Comparison of ENCODE assay signal across 17 cellular contexts in genomic region chr20:52824494-52825216, GRCh38.
A peak's percentile ranks its signal among the peaks of the same experiment; 100 is the strongest.
DNase-seq lines count a peak whose midpoint lies in the region; ATAC-seq lines count a peak whose summit lies in the region.
"Had no signal": no experiment of that assay in that cellular context is flagged by ENCODE, and none has a peak within 500 bp of the region (broad histone marks: within the 10 kb centered on the region; RNA-seq: fewer than 3 reads in every experiment).

No MANE protein-coding gene starts in this region.

- H3K9me3 Mint-ChIP-seq in activated T-helper 1 cell treated with anti-CD3 and anti-CD28 coated beads, Interleukin-12 subunit alpha, Interleukin-12 subunit beta, Interleukin-2, Interleukin-4 antibody, amounts not matched to agents 30 ng/mL and 10 ng/mL and 1 ng/mL, durations not matched to agents 14 hours and 24 hours and 36 hours, result no peaks in the 10 kb centered on the region

- H3K27me3 Mint-ChIP-seq in activated T-helper 1 cell treated with anti-CD3 and anti-CD28 coated beads, Interleukin-12 subunit alpha, Interleukin-12 subunit beta, Interleukin-2, Interleukin-4 antibody, amounts not matched to agents 30 ng/mL and 10 ng/mL and 1 ng/mL, durations not matched to agents 14 hours and 24 hours and 36 hours (ENCODE audit: insufficient read depth), result peaks cover 4% of the 10 kb centered on the region

- H3K4me3 Mint-ChIP-seq in activated T-helper 1 cell treated with anti-CD3 and anti-CD28 coated beads, Interleukin-12 subunit alpha, Interleukin-12 subunit beta, Interleukin-2, Interleukin-4 antibody, amounts not matched to agents 30 ng/mL and 10 ng/mL and 1 ng/mL, durations not matched to agents 14 hours and 24 hours and 36 hours, result no peak overlapping the region

- ATAC-seq in HG02798 (IDR thresholded peaks at IDR 0.05; ENCODE audit: poor library complexity, unreplicated experiment) (no peak), GM19324 (IDR thresholded peaks at IDR 0.05; ENCODE audit: low FRiP score, unreplicated experiment) (no peak)
- ATAC-seq: Right ventricle myocardium inferior had no signal

- intact Hi-C loops in activated T-helper 1 cell treated with anti-CD3 and anti-CD28 coated beads, Interleukin-12 subunit alpha, Interleukin-12 subunit beta, Interleukin-2, Interleukin-4 antibody, amounts not matched to agents 30 ng/mL and 10 ng/mL and 1 ng/mL, durations not matched to agents 14 hours and 24 hours and 36 hours (cut with micrococcal nuclease), result no loop called here

- peak overlapping the region; percentile 10 for H3K27ac Mint-ChIP-seq in activated T-helper 1 cell treated with anti-CD3 and anti-CD28 coated beads, Interleukin-12 subunit alpha, Interleukin-12 subunit beta, Interleukin-2, Interleukin-4 antibody, amounts not matched to agents 30 ng/mL and 10 ng/mL and 1 ng/mL, durations not matched to agents 14 hours and 24 hours and 36 hours

- H3K4me1 Mint-ChIP-seq in activated T-helper 1 cell treated with anti-CD3 and anti-CD28 coated beads, Interleukin-12 subunit alpha, Interleukin-12 subunit beta, Interleukin-2, Interleukin-4 antibody, amounts not matched to agents 30 ng/mL and 10 ng/mL and 1 ng/mL, durations not matched to agents 14 hours and 24 hours and 36 hours (ENCODE audit: low read depth), result peaks cover 7% of the 10 kb centered on the region

- DNase-seq in activated CD4-positive, alpha-beta T cell treated with anti-CD3 and anti-CD28 coated beads for 48 hours, result peak; percentile 8
- no peak for DNase-seq in activated CD4-positive, alpha-beta T cell treated with anti-CD3 and anti-CD28 coated beads for 4 hours
- peak; percentile 16 for DNase-seq in stimulated activated CD4-positive, alpha-beta T cell treated with anti-CD3 and anti-CD28 coated beads, Interleukin-1b, Interleukin-23, amount 100 ng/mL, for 48 hours
- DNase-seq in stimulated activated CD4-positive, alpha-beta T cell treated with anti-CD3 and anti-CD28 coated beads, Interleukin-4, amount 100 ng/mL, for 4 hours, result no peak
- no peak for DNase-seq in activated T-helper 1 cell treated with anti-CD3 and anti-CD28 coated beads, Interleukin-12 subunit alpha, Interleukin-12 subunit beta, Interleukin-2, Interleukin-4 antibody, amounts not matched to agents 30 ng/mL and 10 ng/mL and 1 ng/mL, durations not matched to agents 14 hours and 24 hours and 36 hours (ENCODE audit: low spot score)
- DNase-seq in SIG-M5 (lab: John Stamatoyannopoulos, UW), result no peak
- DNase-seq: 8988T; C1 segment of cervical spinal cord; EL; IMR-90; NCI-H146; NCI-H2081 treated with DMSO at 0.1 percent for 48 hours; NCI-H524; NK-92 treated with Interleukin-12 subunit alpha and Interleukin-12 subunit beta, amount 100 ng/mL, for 24 hours had no signal

- H3K36me3 Mint-ChIP-seq in activated T-helper 1 cell treated with anti-CD3 and anti-CD28 coated beads, Interleukin-12 subunit alpha, Interleukin-12 subunit beta, Interleukin-2, Interleukin-4 antibody, amounts not matched to agents 30 ng/mL and 10 ng/mL and 1 ng/mL, durations not matched to agents 14 hours and 24 hours and 36 hours (ENCODE audit: low read depth), result no peaks in the 10 kb centered on the region

Comparison
In these comparisons a context has a peak if more than half of its experiments do, and no peak if none do; other contexts are left out.
1. DNase-seq: peak in activated CD4-positive, alpha-beta T cell treated with anti-CD3 and anti-CD28 coated beads for 48 hours (single experiment) and stimulated activated CD4-positive, alpha-beta T cell treated with anti-CD3 and anti-CD28 coated beads, Interleukin-1b, Interleukin-23, amount 100 ng/mL, for 48 hours (single experiment); none in activated CD4-positive, alpha-beta T cell treated with anti-CD3 and anti-CD28 coated beads for 4 hours (0 of 2), stimulated activated CD4-positive, alpha-beta T cell treated with anti-CD3 and anti-CD28 coated beads, Interleukin-4, amount 100 ng/mL, for 4 hours (0 of 2), activated T-helper 1 cell treated with anti-CD3 and anti-CD28 coated beads, Interleukin-12 subunit alpha, Interleukin-12 subunit beta, Interleukin-2, Interleukin-4 antibody, amounts not matched to agents 30 ng/mL and 10 ng/mL and 1 ng/mL, durations not matched to agents 14 hours and 24 hours and 36 hours (single experiment) and SIG-M5 (single experiment).